ENCODE assay signal across 1 cellular context in the genomic region with DNA sequence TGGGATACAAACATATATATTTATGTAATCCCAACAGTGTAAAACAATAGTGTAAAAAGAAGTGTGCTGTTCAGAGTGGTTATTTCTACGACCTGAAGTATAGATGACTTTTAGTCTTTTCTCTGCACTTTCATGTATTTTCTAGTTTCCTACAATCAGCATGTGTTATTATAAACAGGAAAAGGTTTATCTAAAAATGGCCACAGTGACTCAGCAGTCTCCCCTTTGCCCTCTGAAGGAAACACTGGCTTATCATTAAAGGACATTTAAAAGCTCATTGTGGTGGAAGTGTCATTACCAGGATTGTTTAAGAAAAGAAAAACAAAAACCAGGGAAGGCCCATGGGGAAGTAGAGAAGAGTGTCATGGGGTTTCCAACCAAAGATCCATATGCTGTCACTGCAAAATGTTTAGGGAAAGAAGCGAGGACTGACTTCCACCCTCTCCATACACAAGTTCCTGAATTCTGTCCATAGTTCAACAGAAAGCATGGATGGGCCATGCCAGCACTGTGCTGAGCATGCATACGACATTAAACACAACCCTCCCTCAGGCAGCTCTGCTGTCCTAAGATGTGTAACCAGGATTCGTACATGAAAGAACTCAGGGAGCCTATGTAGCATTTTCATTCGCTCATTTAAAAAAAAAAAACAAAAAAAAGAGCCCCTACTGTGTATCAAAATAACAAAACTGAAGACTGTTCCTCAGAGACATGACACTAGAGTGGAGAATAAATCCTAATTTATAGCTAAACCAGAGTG.
TF ChIP-seq lines count a peak whose summit lies in the region.

No MANE protein-coding gene starts in this region.

TF ChIP-seq in SK-N-SH, 30 proteins besides CTCF, POLR2A, EP300 and RAD21 (continued from another document):
- TF ChIP-seq ELF1 (IDR thresholded peaks at IDR 0.05) (no peak), NRF1 (IDR thresholded peaks at IDR 0.05; ENCODE audit: low read depth, low read length) (no peak), POLR2AphosphoS5 (IDR thresholded peaks at IDR 0.05; ENCODE audit: low read depth, low read length) (no peak)
- TF ChIP-seq, protein P1, sequence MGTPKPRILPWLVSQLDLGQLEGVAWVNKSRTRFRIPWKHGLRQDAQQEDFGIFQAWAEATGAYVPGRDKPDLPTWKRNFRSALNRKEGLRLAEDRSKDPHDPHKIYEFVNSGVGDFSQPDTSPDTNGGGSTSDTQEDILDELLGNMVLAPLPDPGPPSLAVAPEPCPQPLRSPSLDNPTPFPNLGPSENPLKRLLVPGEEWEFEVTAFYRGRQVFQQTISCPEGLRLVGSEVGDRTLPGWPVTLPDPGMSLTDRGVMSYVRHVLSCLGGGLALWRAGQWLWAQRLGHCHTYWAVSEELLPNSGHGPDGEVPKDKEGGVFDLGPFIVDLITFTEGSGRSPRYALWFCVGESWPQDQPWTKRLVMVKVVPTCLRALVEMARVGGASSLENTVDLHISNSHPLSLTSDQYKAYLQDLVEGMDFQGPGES (IDR thresholded peaks at IDR 0.05; ENCODE audit: low read depth, low read length), result no peak
TF ChIP-seq in SK-N-SH: peak in this region for 0.
